ENCODE assay signal across 16 cellular contexts in the genomic region with DNA sequence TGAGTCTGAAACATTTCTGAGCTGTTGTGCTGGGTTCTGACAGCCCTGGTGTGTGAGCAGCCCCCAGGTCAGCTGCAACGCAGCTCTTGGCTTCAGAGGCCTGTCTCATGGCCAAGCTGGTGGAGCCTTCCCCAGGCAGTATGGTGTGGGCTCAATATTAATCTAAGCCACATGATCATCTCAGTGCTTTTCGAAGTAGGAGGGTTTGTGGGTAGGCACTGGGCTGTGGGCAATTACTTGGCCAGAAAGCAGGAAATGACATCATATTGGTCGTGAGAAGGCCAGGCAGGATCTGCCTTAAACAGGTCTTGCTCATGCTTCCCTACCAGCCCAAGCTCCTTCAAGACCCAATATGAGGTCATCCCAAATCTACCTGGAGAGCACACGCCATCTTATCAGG. TPM values are rescaled to one million over a fixed set of nuclear protein-coding genes. Genes with fewer than 3 reads are reported as not detected.
DNase-seq lines count a peak whose midpoint lies in the region; ATAC-seq and TF ChIP-seq lines count a peak whose summit lies in the region.
"Had no signal": no experiment of that assay in that cellular context is flagged by ENCODE, and none has a peak within 500 bp of the region (broad histone marks: within the 10 kb centered on the region; RNA-seq: fewer than 3 reads in every experiment).

No MANE protein-coding gene starts in this region.

- H4K20me1 ChIP-seq in osteoblast (ENCODE audit: insufficient read depth, low read length) (no peaks in the 10 kb centered on the region), PC-9 (ENCODE audit: insufficient read depth) (no peaks in the 10 kb centered on the region)

- H3K27me3 Mint-ChIP-seq in activated CD4-positive, alpha-beta T cell treated with anti-CD3 and anti-CD28 coated beads for 36 hours = no peaks in the 10 kb centered on the region
- H3K27me3 Mint-ChIP-seq in activated CD4-positive, alpha-beta memory T cell treated with anti-CD3 and anti-CD28 coated beads for 36 hours = peaks cover 6% of the 10 kb centered on the region
- H3K27me3 Mint-ChIP-seq in natural killer cell (ENCODE audit: low read depth in 2 of 2) = peaks cover 7 to 12% of the 10 kb centered on the region in 2 donors

- no peak overlapping the region for H3K4me3 ChIP-seq in HL-60 (replicated peaks; ENCODE audit: insufficient read depth, low read length)
- no peak overlapping the region for H3K4me3 ChIP-seq in osteoblast (ENCODE audit: insufficient read depth, low read length)
- no peak overlapping the region for H3K4me3 ChIP-seq in PC-9
- H3K4me3 ChIP-seq: A549, left ventricle myocardium inferior, neural progenitor cell had no signal

- CTCF ChIA-PET in activated CD4-positive, alpha-beta T cell treated with anti-CD3 and anti-CD28 coated beads for 36 hours (lab: Charles Lee) = interaction anchor here (0.5 to 0.9 kb wide), 3 partner anchors 28 to 506 kb away, joined by 3 to 5 read pairs (median 3); no protein-coding TSS in a partner anchor
- CTCF ChIA-PET in activated CD4-positive, alpha-beta memory T cell treated with anti-CD3 and anti-CD28 coated beads for 36 hours (lab: Charles Lee) = no interaction called here
- CTCF ChIA-PET in PC-9 (lab: Charles Lee) = no interaction called here

- POLR2A ChIA-PET in activated CD4-positive, alpha-beta T cell treated with anti-CD3 and anti-CD28 coated beads for 36 hours (lab: Charles Lee) = no interaction called here
- POLR2A ChIA-PET in activated CD4-positive, alpha-beta memory T cell treated with anti-CD3 and anti-CD28 coated beads for 36 hours (lab: Charles Lee) = no interaction called here
- POLR2A ChIA-PET in PC-9 (lab: Charles Lee; ENCODE audit: unreplicated experiment) = no interaction called here

- no peak overlapping the region for H3K4me3 Mint-ChIP-seq in activated CD4-positive, alpha-beta T cell treated with anti-CD3 and anti-CD28 coated beads for 36 hours
- H3K4me3 Mint-ChIP-seq in activated CD4-positive, alpha-beta memory T cell treated with anti-CD3 and anti-CD28 coated beads for 36 hours = no peak overlapping the region
- no peak overlapping the region for H3K4me3 Mint-ChIP-seq in natural killer cell
- H3K4me3 Mint-ChIP-seq: activated T-cell treated with anti-CD3 and anti-CD28 coated beads, Interleukin-2, amount 50 U/mL, for 4 hours; brain; neural progenitor cell had no signal

- no peak overlapping the region for H3K27ac Mint-ChIP-seq in activated CD4-positive, alpha-beta T cell treated with anti-CD3 and anti-CD28 coated beads for 36 hours
- H3K27ac Mint-ChIP-seq in activated CD4-positive, alpha-beta memory T cell treated with anti-CD3 and anti-CD28 coated beads for 36 hours = no peak overlapping the region
- no peak overlapping the region for H3K27ac Mint-ChIP-seq in natural killer cell
- H3K27ac Mint-ChIP-seq: neural progenitor cell had no signal

- H3K9me2 ChIP-seq in PC-9 (ENCODE audit: insufficient read depth) = no peaks in the 10 kb centered on the region

- H3K36me3 Mint-ChIP-seq in activated CD4-positive, alpha-beta T cell treated with anti-CD3 and anti-CD28 coated beads for 36 hours (ENCODE audit: low read depth) = no peaks in the 10 kb centered on the region
- H3K36me3 Mint-ChIP-seq in activated CD4-positive, alpha-beta memory T cell treated with anti-CD3 and anti-CD28 coated beads for 36 hours = no peaks in the 10 kb centered on the region
- no peaks in the 10 kb centered on the region for H3K36me3 Mint-ChIP-seq in natural killer cell
- H3K36me3 Mint-ChIP-seq: brain, neural progenitor cell had no signal

- no peaks in the 10 kb centered on the region for H3K79me2 ChIP-seq in osteoblast (ENCODE audit: insufficient read depth, low read length)
- H3K79me2 ChIP-seq in PC-9 (ENCODE audit: low read depth) = no peaks in the 10 kb centered on the region

- no peaks in the 10 kb centered on the region for H3F3A ChIP-seq in PC-9 (ENCODE audit: insufficient read depth, low read depth)

- H3K27me3 ChIP-seq in HL-60 (ENCODE audit: insufficient read depth, poor library complexity, severe bottlenecking) = no peaks in the 10 kb centered on the region
- H3K27me3 ChIP-seq in osteoblast (ENCODE audit: insufficient read depth, low read length) = peaks cover 4% of the 10 kb centered on the region
- peaks cover 37% of the 10 kb centered on the region for H3K27me3 ChIP-seq in PC-9 (ENCODE audit: insufficient read depth, low read depth)
- H3K27me3 ChIP-seq: neural progenitor cell had no signal

- no peaks in the 10 kb centered on the region for H3K9me3 ChIP-seq in osteoblast (ENCODE audit: low read depth, low read length)
- no peaks in the 10 kb centered on the region for H3K9me3 ChIP-seq in PC-9 (ENCODE audit: insufficient read depth, low read depth)
- H3K9me3 ChIP-seq: A549 had no signal

- no peaks in the 10 kb centered on the region for H3K9me3 Mint-ChIP-seq in activated CD4-positive, alpha-beta T cell treated with anti-CD3 and anti-CD28 coated beads for 36 hours (ENCODE audit: low read depth)
- no peaks in the 10 kb centered on the region for H3K9me3 Mint-ChIP-seq in activated CD4-positive, alpha-beta memory T cell treated with anti-CD3 and anti-CD28 coated beads for 36 hours
- no peaks in the 10 kb centered on the region for H3K9me3 Mint-ChIP-seq in natural killer cell
- H3K9me3 Mint-ChIP-seq: activated T-cell treated with anti-CD3 and anti-CD28 coated beads, Interleukin-2, amount 50 U/mL, for 4 hours; neural progenitor cell had no signal

- H3K27ac ChIP-seq in HL-60 (replicated peaks) (no peak overlapping the region), osteoblast (ENCODE audit: low read depth, low read length) (no peak overlapping the region), PC-9 (no peak overlapping the region)
- H3K27ac ChIP-seq: A549, left ventricle myocardium inferior, neural progenitor cell had no signal

- intact Hi-C loops in activated CD4-positive, alpha-beta T cell treated with anti-CD3 and anti-CD28 coated beads for 36 hours (cut with DNase I, micrococcal nuclease) = no loop called here
- intact Hi-C loops in activated CD4-positive, alpha-beta memory T cell treated with anti-CD3 and anti-CD28 coated beads for 36 hours (cut with micrococcal nuclease) = no loop called here
- intact Hi-C loops in natural killer cell (cut with micrococcal nuclease) (no loop called here), PC-9 (cut with micrococcal nuclease; ENCODE audit: unreplicated experiment) (no loop called here)

- H3K4me2 ChIP-seq in osteoblast (ENCODE audit: insufficient read depth, low read length) (no peak overlapping the region), PC-9 (no peak overlapping the region)
- H3K4me2 ChIP-seq: A549, neural progenitor cell had no signal

- peak; percentile 69 for ATAC-seq in activated CD4-positive, alpha-beta T cell treated with anti-CD3 and anti-CD28 coated beads for 36 hours
- peak in 2 of 3 donors; percentile 46 to 64 for ATAC-seq in natural killer cell
- ATAC-seq: A549; activated T-cell treated with anti-CD3 and anti-CD28 coated beads, Interleukin-2, amount 50 U/mL, for 4 hours had no signal

- no peaks in the 10 kb centered on the region for H3K4me1 Mint-ChIP-seq in activated CD4-positive, alpha-beta T cell treated with anti-CD3 and anti-CD28 coated beads for 36 hours
- H3K4me1 Mint-ChIP-seq in activated CD4-positive, alpha-beta memory T cell treated with anti-CD3 and anti-CD28 coated beads for 36 hours (ENCODE audit: low read depth) = no peaks in the 10 kb centered on the region
- peaks cover 16 to 18% of the 10 kb centered on the region in 2 donors for H3K4me1 Mint-ChIP-seq in natural killer cell
- H3K4me1 Mint-ChIP-seq: brain, neural progenitor cell had no signal

- DNase-seq in activated CD4-positive, alpha-beta T cell treated with anti-CD3 and anti-CD28 coated beads for 36 hours = peak; percentile 11
- no peak for DNase-seq in activated CD4-positive, alpha-beta T cell treated with anti-CD3 and anti-CD28 coated beads, Interleukin-2, amount 50 U/mL, for 48 hours
- DNase-seq in HL-60 (ENCODE audit: low read depth in 1 of 2, low spot score in 1 of 2) (peak; percentile 8 to 31), natural killer cell (no peak), osteoblast (ENCODE audit: insufficient read length, low spot score, missing footprints) (no peak), PC-9 (no peak), NCI-H1694 (lab: John Stamatoyannopoulos, UW) (no peak)
- DNase-seq in activated CD4-positive, alpha-beta memory T cell treated with anti-CD3 and anti-CD28 coated beads for 36 hours = peak; percentile 35
- DNase-seq: activated T-cell treated with anti-CD3 and anti-CD28 coated beads, Interleukin-2, amount 50 U/mL, for 4 hours; left ventricle myocardium inferior; NCI-H1105; NCI-H510A treated with DMSO at 0.1 percent for 48 hours had no signal

- H3K36me3 ChIP-seq in osteoblast (ENCODE audit: insufficient read depth, low read length) = no peaks in the 10 kb centered on the region
- no peaks in the 10 kb centered on the region for H3K36me3 ChIP-seq in PC-9 (ENCODE audit: low read depth)
- H3K36me3 ChIP-seq: left ventricle myocardium inferior, neural progenitor cell had no signal

- no TSS peak for BruUV-seq in PC-9 (replicated peaks; lab: Mats Ljungman, UMichigan)

- TF ChIP-seq CTCF in HL-60 (IDR thresholded peaks at IDR 0.05; ENCODE audit: insufficient read depth, low read length) = no peak
- TF ChIP-seq CTCF in natural killer cell (IDR thresholded peaks at IDR 0.05) = no peak
- TF ChIP-seq CTCF in osteoblast (IDR thresholded peaks at IDR 0.05; ENCODE audit: extremely low read depth, low read depth, low read length) = no peak
- no peak for TF ChIP-seq CTCF in PC-9 (conservative IDR thresholded peaks at IDR 0.05)

- H3K4me1 ChIP-seq in osteoblast (ENCODE audit: insufficient read depth, low read length) = no peaks in the 10 kb centered on the region
- H3K4me1 ChIP-seq in PC-9 (replicated peaks; ENCODE audit: insufficient read depth) = no peaks in the 10 kb centered on the region
- H3K4me1 ChIP-seq: A549, left ventricle myocardium inferior, neural progenitor cell had no signal

- H2AFZ ChIP-seq in osteoblast (ENCODE audit: low read length) (no peak overlapping the region), PC-9 (no peak overlapping the region)
- H2AFZ ChIP-seq: neural progenitor cell had no signal

RNA-seq across cellular contexts. Expression of a gene that starts 26.9 kb away (rescaled TPM):
- under 1 TPM; 0.05 to 0.07 TPM for total RNA-seq in activated CD4-positive, alpha-beta T cell treated with anti-CD3 and anti-CD28 coated beads for 36 hours
- total RNA-seq in activated CD4-positive, alpha-beta memory T cell treated with anti-CD3 and anti-CD28 coated beads for 36 hours = under 1 TPM in 1 of 2 experiments, not detected in 1; 0.05 TPM
- under 1 TPM; 0.11 to 0.48 (median 0.14) TPM for total RNA-seq in natural killer cell
- not detected in 2 replicates for total RNA-seq in osteoblast
- total RNA-seq in PC-9 (2021) = not detected in 2 replicates
- total RNA-seq: activated T-cell treated with anti-CD3 and anti-CD28 coated beads, Interleukin-2, amount 50 U/mL, for 4 hours; epithelial cell of proximal tubule had no signal

Comparison
In these comparisons a context has a peak if more than half of its experiments do, and no peak if none do; other contexts are left out.
1. DNase-seq: peak in activated CD4-positive, alpha-beta T cell treated with anti-CD3 and anti-CD28 coated beads for 36 hours (single experiment), HL-60 (2 of 2) and activated CD4-positive, alpha-beta memory T cell treated with anti-CD3 and anti-CD28 coated beads for 36 hours (single experiment); none in activated CD4-positive, alpha-beta T cell treated with anti-CD3 and anti-CD28 coated beads, Interleukin-2, amount 50 U/mL, for 48 hours (0 of 2), natural killer cell (single experiment), osteoblast (single experiment), PC-9 (0 of 2) and NCI-H1694 (single experiment).